In the genomic region with DNA sequence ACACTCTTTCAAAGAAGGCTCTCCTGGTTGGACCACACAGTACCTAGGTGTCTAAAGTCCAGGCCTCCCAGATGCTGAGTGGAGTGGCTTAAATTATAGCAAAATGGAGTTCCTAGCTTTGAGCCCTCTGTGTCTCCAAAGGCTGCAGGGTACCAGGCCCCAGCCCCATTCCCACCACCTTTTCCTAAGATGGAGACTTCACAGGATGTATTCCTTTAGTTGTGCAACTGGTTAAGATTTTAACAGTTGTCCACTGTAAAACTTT, we compare ENCODE assay signal across 10 cellular contexts. TPM values are rescaled to one million over a fixed set of nuclear protein-coding genes. Genes with fewer than 3 reads are reported as not detected.
DNase-seq lines count a peak whose midpoint lies in the region; ATAC-seq, FAIRE-seq and TF ChIP-seq lines count a peak whose summit lies in the region.
"Had no signal": no experiment of that assay in that cellular context is flagged by ENCODE, and none has a peak within 500 bp of the region (broad histone marks: within the 10 kb centered on the region; RNA-seq: fewer than 3 reads in every experiment).

No MANE protein-coding gene starts in this region.

- no peak overlapping the region for H3K27ac Mint-ChIP-seq in activated CD4-positive, alpha-beta T cell treated with anti-CD3 and anti-CD28 coated beads, Interleukin-2, amount 10 ng/mL, durations not matched to agents 7 days and 5 days
- no peak overlapping the region for H3K27ac Mint-ChIP-seq in activated CD4-positive, alpha-beta T cell treated with anti-CD3 and anti-CD28 coated beads for 36 hours
- peak overlapping the region; percentile 60 for H3K27ac Mint-ChIP-seq in WTC11

- no peaks in the 10 kb centered on the region for H3K27me3 Mint-ChIP-seq in activated CD4-positive, alpha-beta T cell treated with anti-CD3 and anti-CD28 coated beads, Interleukin-2, amount 10 ng/mL, durations not matched to agents 7 days and 5 days
- H3K27me3 Mint-ChIP-seq in activated CD4-positive, alpha-beta T cell treated with anti-CD3 and anti-CD28 coated beads for 36 hours: no peaks in the 10 kb centered on the region
- H3K27me3 Mint-ChIP-seq in WTC11 (ENCODE audit: low read depth): no peaks in the 10 kb centered on the region; the same call in 1 of the 2 replicates

- peaks cover 87% of the 10 kb centered on the region for H3K36me3 Mint-ChIP-seq in activated CD4-positive, alpha-beta T cell treated with anti-CD3 and anti-CD28 coated beads, Interleukin-2, amount 10 ng/mL, durations not matched to agents 7 days and 5 days (ENCODE audit: low read depth)
- H3K36me3 Mint-ChIP-seq in activated CD4-positive, alpha-beta T cell treated with anti-CD3 and anti-CD28 coated beads for 36 hours (ENCODE audit: low read depth): peaks cover 45% of the 10 kb centered on the region
- peaks cover 57% of the 10 kb centered on the region for H3K36me3 Mint-ChIP-seq in WTC11

- intact Hi-C loops in activated CD4-positive, alpha-beta T cell treated with anti-CD3 and anti-CD28 coated beads for 36 hours (cut with DNase I, micrococcal nuclease): loop anchor here in 1 of 2 experiments (5.0 kb wide), 1 partner anchor 114 kb away; no protein-coding TSS in a partner anchor
- intact Hi-C loops in kidney (cut with DNase I) (loop anchor here (10.0 kb wide), 1 partner anchor 101 kb away; no protein-coding TSS in a partner anchor), ovary (cut with DNase I) (loop anchor here in 2 of 4 donors (10.0 kb wide), 2 partner anchors 161 to 539 kb away; partner anchors contain the start of gene C18orf32 (in 1 of the 2))

- H3K27me3 ChIP-seq in subcutaneous abdominal adipose tissue (ENCODE audit: control insufficient read depth in 5 of 5, insufficient read depth in 4 of 5, low read length in 5 of 5) (no peaks in the 10 kb centered on the region), ovary (no peaks in the 10 kb centered on the region)

- H3K4me1 Mint-ChIP-seq in activated CD4-positive, alpha-beta T cell treated with anti-CD3 and anti-CD28 coated beads, Interleukin-2, amount 10 ng/mL, durations not matched to agents 7 days and 5 days: peaks cover 74% of the 10 kb centered on the region
- peaks cover 71% of the 10 kb centered on the region for H3K4me1 Mint-ChIP-seq in activated CD4-positive, alpha-beta T cell treated with anti-CD3 and anti-CD28 coated beads for 36 hours
- peaks cover 75% of the 10 kb centered on the region for H3K4me1 Mint-ChIP-seq in WTC11

- TF ChIP-seq CTCF in WTC11 (IDR thresholded peaks at IDR 0.05) (no peak), kidney (IDR thresholded peaks at IDR 0.05; ENCODE audit: borderline replicate concordance, extremely low read depth, insufficient read depth) (no peak), ovary (IDR thresholded peaks at IDR 0.05) (no peak)

- H3K9me3 Mint-ChIP-seq in activated CD4-positive, alpha-beta T cell treated with anti-CD3 and anti-CD28 coated beads, Interleukin-2, amount 10 ng/mL, durations not matched to agents 7 days and 5 days: no peaks in the 10 kb centered on the region
- no peaks in the 10 kb centered on the region for H3K9me3 Mint-ChIP-seq in activated CD4-positive, alpha-beta T cell treated with anti-CD3 and anti-CD28 coated beads for 36 hours (ENCODE audit: low read depth)
- no peaks in the 10 kb centered on the region for H3K9me3 Mint-ChIP-seq in WTC11

- TF ChIP-seq POLR2A in ovary (IDR thresholded peaks at IDR 0.05): no peak

- H3K4me3 ChIP-seq in kidney (ENCODE audit: low read length in 2 of 2) (peak overlapping the region; percentile 25 to 99), subcutaneous abdominal adipose tissue (ENCODE audit: low read depth in 1 of 5, low read length in 5 of 5) (peak overlapping the region in 2 of 5 donors; percentile 13 to 14), ovary (no peak overlapping the region)

- no peak for FAIRE-seq in kidney (lab: Jason Lieb, UNC)

- H3K4me1 ChIP-seq in kidney (ENCODE audit: control insufficient read depth in 1 of 2, insufficient read depth in 1 of 2, low read depth in 1 of 2, low read length in 2 of 2) (peaks cover 56 to 62% of the 10 kb centered on the region in 2 donors), subcutaneous abdominal adipose tissue (ENCODE audit: control insufficient read depth in 5 of 5, insufficient read depth in 5 of 5, low read length in 5 of 5) (peaks cover 14 to 91% (median 83%) of the 10 kb centered on the region in 5 donors), ovary (ENCODE audit: insufficient read depth) (peaks cover 32% of the 10 kb centered on the region)

- peak overlapping the region; percentile 12 for H3K4me3 Mint-ChIP-seq in activated CD4-positive, alpha-beta T cell treated with anti-CD3 and anti-CD28 coated beads, Interleukin-2, amount 10 ng/mL, durations not matched to agents 7 days and 5 days
- no peak overlapping the region for H3K4me3 Mint-ChIP-seq in activated CD4-positive, alpha-beta T cell treated with anti-CD3 and anti-CD28 coated beads for 36 hours
- peak overlapping the region; percentile 97 for H3K4me3 Mint-ChIP-seq in WTC11

- TF ChIP-seq EP300 in ovary (IDR thresholded peaks at IDR 0.05): no peak

- H3K9ac ChIP-seq in kidney (ENCODE audit: low read length in 2 of 2) (peak overlapping the region; percentile 78 to 84), subcutaneous abdominal adipose tissue (ENCODE audit: low read length in 5 of 5) (peak overlapping the region in 2 of 5 donors; percentile 15 to 74)

- no peak for ATAC-seq in activated CD4-positive, alpha-beta T cell treated with anti-CD3 and anti-CD28 coated beads for 36 hours
- ATAC-seq in WTC11 (no peak), GM18519 (IDR thresholded peaks at IDR 0.05; ENCODE audit: low FRiP score, unreplicated experiment) (no peak)

- H3K36me3 ChIP-seq in kidney (ENCODE audit: control insufficient read depth in 1 of 2, insufficient read depth in 2 of 2, low read length in 2 of 2): peaks cover 3 to 35% of the 10 kb centered on the region in 2 donors
- H3K36me3 ChIP-seq in subcutaneous abdominal adipose tissue (ENCODE audit: control insufficient read depth in 5 of 5, insufficient read depth in 5 of 5, low read length in 5 of 5): peaks cover 0 to 30% (median 17%) of the 10 kb centered on the region in 5 donors
- H3K36me3 ChIP-seq in ovary: no peaks in the 10 kb centered on the region

- CTCF ChIA-PET in activated CD4-positive, alpha-beta T cell treated with anti-CD3 and anti-CD28 coated beads, Interleukin-2, amount 10 ng/mL, durations not matched to agents 7 days and 5 days (lab: Charles Lee): interaction anchor here (0.7 to 1.6 kb wide), 2 partner anchors 10 to 103 kb away, joined by 3 to 5 read pairs; no protein-coding TSS in a partner anchor
- CTCF ChIA-PET in activated CD4-positive, alpha-beta T cell treated with anti-CD3 and anti-CD28 coated beads for 36 hours (lab: Charles Lee): interaction anchor here (2.1 kb wide), 1 partner anchor 14 kb away, joined by 5 read pairs; no protein-coding TSS in a partner anchor
- CTCF ChIA-PET in WTC11 (lab: Charles Lee): interaction anchor here (1.8 kb wide), 1 partner anchor 8 kb away, joined by 4 read pairs; no protein-coding TSS in a partner anchor

- H3K27ac ChIP-seq in kidney (ENCODE audit: low read depth in 2 of 2, low read length in 2 of 2) (peak overlapping the region; percentile 92), subcutaneous abdominal adipose tissue (ENCODE audit: low read depth, low read length) (peak overlapping the region; percentile 70), ovary (peak overlapping the region in 1 of 2 donors; percentile 11)
- H3K27ac ChIP-seq: HL-60 had no signal

- no peak for DNase-seq in activated CD4-positive, alpha-beta T cell treated with anti-CD3 and anti-CD28 coated beads, Interleukin-2, amount 10 ng/mL, durations not matched to agents 7 days and 5 days
- no peak for DNase-seq in activated CD4-positive, alpha-beta T cell treated with anti-CD3 and anti-CD28 coated beads for 36 hours
- no peak for DNase-seq in WTC11 (ENCODE audit: low spot score)
- no peak for DNase-seq in kidney
- DNase-seq in ovary: no peak
- DNase-seq in amniotic stem cell (lab: John Stamatoyannopoulos, UW): no peak
- DNase-seq: activated gamma-delta T cell had no signal

- H3K9me3 ChIP-seq in kidney (ENCODE audit: control insufficient read depth in 1 of 2, low read length in 2 of 2) (no peaks in the 10 kb centered on the region), subcutaneous abdominal adipose tissue (ENCODE audit: control insufficient read depth in 5 of 5, low read length in 5 of 5) (no peaks in the 10 kb centered on the region), ovary (no peaks in the 10 kb centered on the region)

- POLR2A ChIA-PET in activated CD4-positive, alpha-beta T cell treated with anti-CD3 and anti-CD28 coated beads, Interleukin-2, amount 10 ng/mL, durations not matched to agents 7 days and 5 days (lab: Charles Lee): no interaction called here
- POLR2A ChIA-PET in activated CD4-positive, alpha-beta T cell treated with anti-CD3 and anti-CD28 coated beads for 36 hours (lab: Charles Lee): no interaction called here
- POLR2A ChIA-PET in WTC11 (lab: Charles Lee): no interaction called here

TF ChIP-seq in WTC11, 78 proteins besides CTCF, POLR2A, EP300 and RAD21 (continues in another document):
- TF ChIP-seq ZNF138 (CRISPR knock-in tag; conservative IDR thresholded peaks at IDR 0.05) (no peak), ATF3 (CRISPR knock-in tag; conservative IDR thresholded peaks at IDR 0.05) (no peak), CBFB (CRISPR knock-in tag; IDR thresholded peaks at IDR 0.05; ENCODE audit: low read depth) (no peak), SMAD4 (CRISPR knock-in tag; IDR thresholded peaks at IDR 0.05) (no peak), RORB (CRISPR knock-in tag; IDR thresholded peaks at IDR 0.05) (no peak), ZNF416 (CRISPR knock-in tag; IDR thresholded peaks at IDR 0.05) (no peak), GABPB1 (CRISPR knock-in tag; IDR thresholded peaks at IDR 0.05) (no peak), ETV6 (CRISPR knock-in tag; IDR thresholded peaks at IDR 0.05) (no peak)
- TF ChIP-seq, protein P1, sequence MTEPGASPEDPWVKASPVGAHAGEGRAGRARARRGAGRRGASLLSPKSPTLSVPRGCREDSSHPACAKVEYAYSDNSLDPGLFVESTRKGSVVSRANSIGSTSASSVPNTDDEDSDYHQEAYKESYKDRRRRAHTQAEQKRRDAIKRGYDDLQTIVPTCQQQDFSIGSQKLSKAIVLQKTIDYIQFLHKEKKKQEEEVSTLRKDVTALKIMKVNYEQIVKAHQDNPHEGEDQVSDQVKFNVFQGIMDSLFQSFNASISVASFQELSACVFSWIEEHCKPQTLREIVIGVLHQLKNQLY (CRISPR knock-in tag; IDR thresholded peaks at IDR 0.05): no peak

RNA-seq across cellular contexts. Expression of gene SMAD7, which starts 4.9 kb away (rescaled TPM):
- total RNA-seq in activated CD4-positive, alpha-beta T cell treated with anti-CD3 and anti-CD28 coated beads, Interleukin-2, amount 10 ng/mL, durations not matched to agents 7 days and 5 days: 10 to 100 TPM; 19.5 to 21.7 TPM
- total RNA-seq in activated CD4-positive, alpha-beta T cell treated with anti-CD3 and anti-CD28 coated beads for 36 hours: 1 to 10 TPM; 7.2 to 9.3 TPM
- total RNA-seq in WTC11 (2021) (26.7 to 44.7 TPM (median 29.5 TPM) in 3 replicates), kidney (32.6 TPM), ovary (10 to 100 TPM; 10.7 to 36.5 (median 13.1) TPM)
- polyA plus RNA-seq in kidney (ENCODE audit: insufficient read depth, low read depth, low replicate concordance) (17.3 TPM), ovary (10 to 100 TPM; 13.7 to 18.9 TPM)
